21 cellular contexts compared by ENCODE assay signal in the genomic region with DNA sequence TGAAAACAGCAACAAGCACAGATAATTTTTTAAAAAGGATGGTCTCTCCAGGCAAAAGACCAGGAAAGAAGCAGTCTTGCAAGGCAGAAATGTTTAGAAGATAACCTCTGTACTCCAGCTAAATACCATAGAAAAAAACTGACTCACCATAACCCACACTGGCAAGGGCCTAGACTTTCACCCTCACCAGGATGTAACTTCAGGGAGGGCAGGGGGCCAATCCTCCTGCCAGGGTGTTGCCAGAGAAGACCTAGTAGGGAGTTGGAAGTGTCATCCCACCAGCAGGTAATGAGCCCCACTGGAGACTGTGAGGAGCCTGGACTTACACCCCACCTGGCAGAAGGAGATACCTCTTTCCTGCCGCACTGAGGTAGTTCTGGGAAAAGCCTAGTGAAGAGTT.
"Had no signal": no experiment of that assay in that cellular context is flagged by ENCODE, and none has a peak within 500 bp of the region (broad histone marks: within the 10 kb centered on the region; RNA-seq: fewer than 3 reads in every experiment).

No MANE protein-coding gene starts in this region.

- H3K9ac ChIP-seq: KMS-11, SK-N-SH had no signal

- H3K4me3 ChIP-seq: K562 had no signal

- H3K27ac ChIP-seq: KMS-11 had no signal

- ATAC-seq: K562, T-cell had no signal

- DNase-seq: Kasumi-1, MM.1S, NCI-H1092 treated with DMSO at 0.1 percent for 48 hours, NCI-H1417, NCI-H1436 treated with DMSO at 0.1 percent for 48 hours, NCI-H1694, NCI-H187 treated with DMSO at 0.1 percent for 48 hours, NCI-H2029 treated with DMSO at 0.1 percent for 48 hours, NCI-H2171 treated with DMSO at 0.1 percent for 48 hours, NCI-H2227 treated with DMSO at 0.1 percent for 48 hours, NCI-H446, NCI-H510A, NCI-H524 treated with DMSO at 0.1 percent for 48 hours, NCI-H69, NCI-H774, Right ventricle myocardium superior, SK-N-SH, SW 1271, T-cell had no signal
